ENCODE assay signal across 8 cellular contexts in genomic region chr4:185425600-185426352, GRCh38. TPM values are rescaled to one million over a fixed set of nuclear protein-coding genes. Genes with fewer than 3 reads are reported as not detected.
DNase-seq lines count a peak whose midpoint lies in the region; ATAC-seq lines count a peak whose summit lies in the region.

UFSP2 (minus strand) TSS chr4:185425964; CDS start chr4:185425868, 96 bp downstream.

- peak within 1 kb of the TSS; percentile 28 to 81 for H3K4ac ChIP-seq in mesenchymal stem cell (ENCODE audit: low read depth in 1 of 2, low read length in 2 of 2)

- peaks cover 13% of the 10 kb centered on the region for H3K36me3 Mint-ChIP-seq in activated CD8-positive, alpha-beta memory T cell treated with anti-CD3 and anti-CD28 coated beads, Interleukin-2, amount 10 ng/mL, durations not matched to agents 7 days and 5 days

- H3K4me3 Mint-ChIP-seq in activated CD8-positive, alpha-beta memory T cell treated with anti-CD3 and anti-CD28 coated beads, Interleukin-2, amount 10 ng/mL, durations not matched to agents 7 days and 5 days, result peak within 1 kb of the TSS; percentile 83

- H3K4me1 ChIP-seq in endocrine pancreas (ENCODE audit: control insufficient read depth, insufficient read depth, low read length) (peaks cover 7% of the 10 kb centered on the region), mesenchymal stem cell (ENCODE audit: control insufficient read depth, insufficient read depth, low read depth, low read length) (peaks cover 6% of the 10 kb centered on the region)

- peak within 1 kb of the TSS; percentile 78 for H3K27ac ChIP-seq in mesenchymal stem cell (ENCODE audit: low read length, poor library complexity, severe bottlenecking)

- peak within 1 kb of the TSS; percentile 81 for H2BK5ac ChIP-seq in mesenchymal stem cell (ENCODE audit: low read depth, low read length, poor library complexity, severe bottlenecking)

- H3K9ac ChIP-seq in endocrine pancreas (ENCODE audit: control insufficient read depth, insufficient read depth, low read length) (peak within 1 kb of the TSS; percentile 95), mesenchymal stem cell (ENCODE audit: low read length) (peak within 1 kb of the TSS; percentile 96)

- peak within 1 kb of the TSS; percentile 73 for H4K91ac ChIP-seq in mesenchymal stem cell (ENCODE audit: low read length)

- H3K4me3 ChIP-seq in endocrine pancreas (ENCODE audit: control insufficient read depth, insufficient read depth, low read length) (peak within 1 kb of the TSS; percentile 92), mesenchymal stem cell (ENCODE audit: insufficient read depth in 1 of 2, low read depth in 1 of 2, low read length in 2 of 2) (peak within 1 kb of the TSS; percentile 74 to 90)

- DNase-seq in COR-L47 (lab: John Stamatoyannopoulos, UW) (peak; percentile 78), HT-29 (ENCODE audit: low spot score) (peak; percentile 84), NOMO-1 treated with DMSO at 0.1 percent for 48 hours (lab: John Stamatoyannopoulos, UW; ENCODE audit: unreplicated experiment) (peak; percentile 81), mesenchymal stem cell (peak; percentile 92)
- DNase-seq in activated CD8-positive, alpha-beta memory T cell treated with anti-CD3 and anti-CD28 coated beads, Interleukin-2, amount 10 ng/mL, durations not matched to agents 7 days and 5 days, result peak; percentile 89
- peak; percentile 72 for DNase-seq in stimulated activated CD8-positive, alpha-beta memory T cell treated with anti-CD3 and anti-CD28 coated beads, Interleukin-12 subunit alpha, Interleukin-12 subunit beta, amount 100 ng/mL, for 24 hours (ENCODE audit: extremely low read depth)

- peak within 1 kb of the TSS; percentile 97 for H3K27ac Mint-ChIP-seq in activated CD8-positive, alpha-beta memory T cell treated with anti-CD3 and anti-CD28 coated beads, Interleukin-2, amount 10 ng/mL, durations not matched to agents 7 days and 5 days

- WGBS in mesenchymal stem cell, result under 1% methylated on average over 55 of the region's 67 CpGs

- no peak within 1 kb of the TSS for H4K8ac ChIP-seq in mesenchymal stem cell (ENCODE audit: low read length)

- H3K9me3 ChIP-seq in endocrine pancreas (ENCODE audit: control insufficient read depth, low read length) (no peaks in the 10 kb centered on the region), mesenchymal stem cell (ENCODE audit: control insufficient read depth, low read length) (no peaks in the 10 kb centered on the region)

- CTCF ChIA-PET in activated CD8-positive, alpha-beta memory T cell treated with anti-CD3 and anti-CD28 coated beads, Interleukin-2, amount 10 ng/mL, durations not matched to agents 7 days and 5 days (lab: Charles Lee), result interaction anchor here (1.0 to 1.7 kb wide), 5 partner anchors 15 to 172 kb away, joined by 3 to 7 read pairs (median 3); partner anchors contain the start of genes ANKRD37 and CCDC110

- H3K18ac ChIP-seq in mesenchymal stem cell (ENCODE audit: low read depth in 1 of 2, low read length in 2 of 2), result peak within 1 kb of the TSS; percentile 23 to 98

- H3K4me2 ChIP-seq in mesenchymal stem cell (ENCODE audit: low read length, poor library complexity, severe bottlenecking), result peak within 1 kb of the TSS; percentile 83

- H3K23ac ChIP-seq in mesenchymal stem cell (ENCODE audit: low read length in 2 of 2), result no peak within 1 kb of the TSS

- no peak within 1 kb of the TSS for H2AK5ac ChIP-seq in mesenchymal stem cell (ENCODE audit: low read length, severe bottlenecking)

- H3K9me3 Mint-ChIP-seq in activated CD8-positive, alpha-beta memory T cell treated with anti-CD3 and anti-CD28 coated beads, Interleukin-2, amount 10 ng/mL, durations not matched to agents 7 days and 5 days (ENCODE audit: low read depth), result no peaks in the 10 kb centered on the region

- peaks cover 21% of the 10 kb centered on the region for H3K79me1 ChIP-seq in mesenchymal stem cell (replicated peaks; ENCODE audit: low read length, poor library complexity, severe bottlenecking)

- peaks cover 25% of the 10 kb centered on the region for H3K4me1 Mint-ChIP-seq in activated CD8-positive, alpha-beta memory T cell treated with anti-CD3 and anti-CD28 coated beads, Interleukin-2, amount 10 ng/mL, durations not matched to agents 7 days and 5 days

- H2AFZ ChIP-seq in mesenchymal stem cell (ENCODE audit: low read depth, low read length), result peak within 1 kb of the TSS; percentile 98

- H3K27me3 ChIP-seq in endocrine pancreas (ENCODE audit: control insufficient read depth, insufficient read depth, low read length) (no peaks in the 10 kb centered on the region), mesenchymal stem cell (ENCODE audit: control insufficient read depth in 1 of 2, insufficient read depth in 1 of 2, low read length in 2 of 2) (no peaks in the 10 kb centered on the region)

- no peak within 1 kb of the TSS for H2BK120ac ChIP-seq in mesenchymal stem cell (ENCODE audit: low read depth, low read length)

- H2BK15ac ChIP-seq in mesenchymal stem cell (ENCODE audit: low read depth, poor library complexity, severe bottlenecking), result peak within 1 kb of the TSS; percentile 50

- peaks cover 4% of the 10 kb centered on the region for H3K27me3 Mint-ChIP-seq in activated CD8-positive, alpha-beta memory T cell treated with anti-CD3 and anti-CD28 coated beads, Interleukin-2, amount 10 ng/mL, durations not matched to agents 7 days and 5 days

- ATAC-seq in GM21360 (IDR thresholded peaks at IDR 0.05; ENCODE audit: unreplicated experiment), result peak; percentile 93
- ATAC-seq in activated CD8-positive, alpha-beta memory T cell treated with anti-CD3 and anti-CD28 coated beads, Interleukin-2, amount 10 ng/mL, durations not matched to agents 7 days and 5 days, result peak; percentile 91

- H3K36me3 ChIP-seq in endocrine pancreas (ENCODE audit: control insufficient read depth, insufficient read depth, low read length), result no peaks in the 10 kb centered on the region
- peaks cover 0 to 5% of the 10 kb centered on the region in 2 experiments for H3K36me3 ChIP-seq in mesenchymal stem cell (ENCODE audit: control insufficient read depth in 1 of 2, insufficient read depth in 2 of 2, low read depth in 1 of 2, low read length in 2 of 2)

- H2BK12ac ChIP-seq in mesenchymal stem cell (ENCODE audit: low read length in 2 of 2), result peak within 1 kb of the TSS in 1 of 2 experiments; percentile 49

- peak within 1 kb of the TSS in 1 of 2 experiments; percentile 89 for H3K14ac ChIP-seq in mesenchymal stem cell (ENCODE audit: low read length in 2 of 2)

RNA-seq across cellular contexts. Expression of gene UFSP2, which starts in this region (rescaled TPM):
- 4.5 and 5.2 TPM in 2 replicates for total RNA-seq in HT-29 (2014; rRNA removed; shearing (Covaris generic))
- total RNA-seq in activated CD8-positive, alpha-beta memory T cell treated with anti-CD3 and anti-CD28 coated beads, Interleukin-2, amount 10 ng/mL, durations not matched to agents 7 days and 5 days, result 10 to 100 TPM; 17.5 to 18.1 TPM
- polyA plus RNA-seq in mesenchymal stem cell (2013, experiment 1 of 2), result 25.8 TPM
- polyA plus RNA-seq in mesenchymal stem cell (2013, experiment 2 of 2), result 25.6 TPM

Comparison
In these comparisons a context has a peak if more than half of its experiments do, and no peak if none do; other contexts are left out.
1. Peak in every context shown above with its lines: DNase-seq, ATAC-seq, H3K4me3 ChIP-seq and H3K27ac ChIP-seq.